ENCODE assay signal across 1 cellular context in genomic region chr2:55487686-55488085, GRCh38.
TF ChIP-seq lines count a peak whose summit lies in the region.

No MANE protein-coding gene starts in this region.

TF ChIP-seq in K562, 482 proteins besides CTCF, POLR2A, EP300 and RAD21 (continued from another document):
- TF ChIP-seq HEY1 (CRISPR knock-in tag; IDR thresholded peaks at IDR 0.05; ENCODE audit: borderline replicate concordance) (no peak), C11orf30 (IDR thresholded peaks at IDR 0.05; ENCODE audit: low read depth) (peak; percentile 59)
